8 cellular contexts compared by ENCODE assay signal in genomic region chr9:127715443-127716337, GRCh38. TPM values are rescaled to one million over a fixed set of nuclear protein-coding genes. Genes with fewer than 3 reads are reported as not detected.
DNase-seq lines count a peak whose midpoint lies in the region; ATAC-seq and TF ChIP-seq lines count a peak whose summit lies in the region.

A gene with protein sequence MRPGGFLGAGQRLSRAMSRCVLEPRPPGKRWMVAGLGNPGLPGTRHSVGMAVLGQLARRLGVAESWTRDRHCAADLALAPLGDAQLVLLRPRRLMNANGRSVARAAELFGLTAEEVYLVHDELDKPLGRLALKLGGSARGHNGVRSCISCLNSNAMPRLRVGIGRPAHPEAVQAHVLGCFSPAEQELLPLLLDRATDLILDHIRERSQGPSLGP (minus strand): TSS chr9:127715663. CDS start chr9:127715639, 24 bp downstream.
A gene with protein sequence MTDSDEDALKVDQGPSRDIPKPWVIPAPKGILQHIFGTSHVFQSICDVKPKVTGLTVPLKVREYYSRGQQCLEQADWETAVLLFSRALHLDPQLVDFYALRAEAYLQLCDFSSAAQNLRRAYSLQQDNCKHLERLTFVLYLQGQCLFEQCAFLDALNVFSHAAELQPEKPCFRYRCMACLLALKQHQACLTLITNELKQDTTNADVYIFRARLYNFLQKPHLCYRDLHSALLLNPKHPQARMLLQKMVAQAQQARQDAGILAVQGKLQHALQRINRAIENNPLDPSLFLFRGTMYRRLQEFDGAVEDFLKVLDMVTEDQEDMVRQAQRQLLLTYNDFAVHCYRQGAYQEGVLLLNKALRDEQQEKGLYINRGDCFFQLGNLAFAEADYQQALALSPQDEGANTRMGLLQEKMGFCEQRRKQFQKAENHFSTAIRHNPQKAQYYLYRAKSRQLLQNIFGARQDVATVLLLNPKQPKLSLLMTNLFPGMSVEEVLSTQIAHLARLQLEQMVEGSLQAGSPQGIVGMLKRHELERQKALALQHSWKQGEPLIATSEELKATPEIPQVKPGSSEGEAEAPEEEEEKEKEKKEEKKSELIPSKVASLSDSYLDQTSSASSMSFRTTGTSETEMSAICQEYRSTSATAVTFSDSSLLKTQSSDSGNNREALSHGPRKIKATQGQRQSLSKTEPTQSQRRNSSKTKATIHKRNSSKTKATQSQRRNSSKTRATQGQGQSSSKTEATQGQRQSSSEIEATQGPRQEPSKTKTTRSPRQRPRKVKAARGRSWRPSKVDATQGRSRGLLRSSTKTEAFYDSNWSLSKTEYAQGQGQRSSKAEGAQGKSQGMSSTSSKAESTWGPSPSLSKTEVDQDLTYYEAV (plus strand): TSS chr9:127716079. CDS start chr9:127716146, 67 bp downstream.

- peak within 1 kb of the TSS; percentile 71 to 72 for H3K27ac ChIP-seq in liver (ENCODE audit: low read depth in 1 of 2, low read length in 2 of 2)

- H3K27me3 ChIP-seq in liver (ENCODE audit: control insufficient read depth in 4 of 4, insufficient read depth in 4 of 4, low read length in 3 of 4), result no peaks in the 10 kb centered on the region

- peak; percentile 95 for ATAC-seq in GM19438 (IDR thresholded peaks at IDR 0.05; ENCODE audit: low read depth, unreplicated experiment)
- peak; percentile 86 for ATAC-seq in HG03571 (IDR thresholded peaks at IDR 0.05; ENCODE audit: unreplicated experiment)

- no peaks in the 10 kb centered on the region for H3K36me3 ChIP-seq in liver (ENCODE audit: control insufficient read depth in 4 of 4, insufficient read depth in 3 of 4, low read depth in 1 of 4, low read length in 3 of 4)

- peak within 1 kb of the TSS; percentile 1 to 16 for H3K9ac ChIP-seq in liver (ENCODE audit: low read depth in 1 of 2, low read length in 2 of 2)

- peaks cover 4 to 12% (median 8%) of the 10 kb centered on the region in 4 donors for H3K4me1 ChIP-seq in liver (ENCODE audit: control insufficient read depth in 4 of 4, insufficient read depth in 4 of 4, low read length in 3 of 4)

- H3K9me3 ChIP-seq in liver (ENCODE audit: control insufficient read depth in 4 of 4, low read length in 3 of 4), result no peaks in the 10 kb centered on the region

- WGBS in liver, result 8% methylated on average over 65 of the region's 65 CpGs

- peak within 1 kb of the TSS; percentile 71 to 86 (median 78) for H3K4me3 ChIP-seq in liver (ENCODE audit: low read depth in 1 of 3, low read length in 3 of 3)

- DNase-seq in CD1c-positive myeloid dendritic cell (ENCODE audit: extremely low spot score) (peak; percentile 98), NCI-H774 (lab: John Stamatoyannopoulos, UW) (peak; percentile 97), dermis microvascular lymphatic vessel endothelial cell (ENCODE audit: low read depth in 2 of 2) (peak; percentile 85 to 96)
- peak; percentile 98 to 99 for DNase-seq in activated CD4-positive, alpha-beta T cell treated with anti-CD3 and anti-CD28 coated beads, Interleukin-2, amount 50 U/mL, for 48 hours
- peak; percentile 98 for DNase-seq in stimulated activated CD4-positive, alpha-beta T cell treated with anti-CD3 and anti-CD28 coated beads, Interleukin-4, amount 100 ng/mL, for 1 hour

- TF ChIP-seq RAD21 in liver (IDR thresholded peaks at IDR 0.05), result no peak

- TF ChIP-seq CTCF in liver (IDR thresholded peaks at IDR 0.05; ENCODE audit: low read depth, low read length, missing input control), result no peak

TF ChIP-seq in liver, 16 proteins besides CTCF, POLR2A, EP300 and RAD21:
- peak; percentile 100 for TF ChIP-seq YY1 (IDR thresholded peaks at IDR 0.05)
- no peak for TF ChIP-seq NR2F2 (IDR thresholded peaks at IDR 0.05)
- no peak for TF ChIP-seq MAX (IDR thresholded peaks at IDR 0.05)
- no peak for TF ChIP-seq FOXA1 (IDR thresholded peaks at IDR 0.05)
- no peak for TF ChIP-seq HNF4A (conservative IDR thresholded peaks at IDR 0.05)
- no peak for TF ChIP-seq RXRA (IDR thresholded peaks at IDR 0.05)
- TF ChIP-seq GABPA (IDR thresholded peaks at IDR 0.05 in 1 of 2, conservative IDR thresholded peaks at IDR 0.05 in 1 of 2), result peak in 1 of 2 donors; percentile 79
- TF ChIP-seq SP1 (IDR thresholded peaks at IDR 0.05), result peak; percentile 76
- TF ChIP-seq HNF4G (IDR thresholded peaks at IDR 0.05), result no peak
- no peak for TF ChIP-seq EGR1 (IDR thresholded peaks at IDR 0.05; ENCODE audit: low read depth in 2 of 2)
- TF ChIP-seq TAF1 (conservative IDR thresholded peaks at IDR 0.05), result no peak
- no peak for TF ChIP-seq FOXA2 (IDR thresholded peaks at IDR 0.05)
- no peak for TF ChIP-seq JUND (IDR thresholded peaks at IDR 0.05)
- TF ChIP-seq, protein P1, sequence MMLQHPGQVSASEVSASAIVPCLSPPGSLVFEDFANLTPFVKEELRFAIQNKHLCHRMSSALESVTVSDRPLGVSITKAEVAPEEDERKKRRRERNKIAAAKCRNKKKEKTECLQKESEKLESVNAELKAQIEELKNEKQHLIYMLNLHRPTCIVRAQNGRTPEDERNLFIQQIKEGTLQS (IDR thresholded peaks at IDR 0.05), result no peak
- TF ChIP-seq, protein P2, sequence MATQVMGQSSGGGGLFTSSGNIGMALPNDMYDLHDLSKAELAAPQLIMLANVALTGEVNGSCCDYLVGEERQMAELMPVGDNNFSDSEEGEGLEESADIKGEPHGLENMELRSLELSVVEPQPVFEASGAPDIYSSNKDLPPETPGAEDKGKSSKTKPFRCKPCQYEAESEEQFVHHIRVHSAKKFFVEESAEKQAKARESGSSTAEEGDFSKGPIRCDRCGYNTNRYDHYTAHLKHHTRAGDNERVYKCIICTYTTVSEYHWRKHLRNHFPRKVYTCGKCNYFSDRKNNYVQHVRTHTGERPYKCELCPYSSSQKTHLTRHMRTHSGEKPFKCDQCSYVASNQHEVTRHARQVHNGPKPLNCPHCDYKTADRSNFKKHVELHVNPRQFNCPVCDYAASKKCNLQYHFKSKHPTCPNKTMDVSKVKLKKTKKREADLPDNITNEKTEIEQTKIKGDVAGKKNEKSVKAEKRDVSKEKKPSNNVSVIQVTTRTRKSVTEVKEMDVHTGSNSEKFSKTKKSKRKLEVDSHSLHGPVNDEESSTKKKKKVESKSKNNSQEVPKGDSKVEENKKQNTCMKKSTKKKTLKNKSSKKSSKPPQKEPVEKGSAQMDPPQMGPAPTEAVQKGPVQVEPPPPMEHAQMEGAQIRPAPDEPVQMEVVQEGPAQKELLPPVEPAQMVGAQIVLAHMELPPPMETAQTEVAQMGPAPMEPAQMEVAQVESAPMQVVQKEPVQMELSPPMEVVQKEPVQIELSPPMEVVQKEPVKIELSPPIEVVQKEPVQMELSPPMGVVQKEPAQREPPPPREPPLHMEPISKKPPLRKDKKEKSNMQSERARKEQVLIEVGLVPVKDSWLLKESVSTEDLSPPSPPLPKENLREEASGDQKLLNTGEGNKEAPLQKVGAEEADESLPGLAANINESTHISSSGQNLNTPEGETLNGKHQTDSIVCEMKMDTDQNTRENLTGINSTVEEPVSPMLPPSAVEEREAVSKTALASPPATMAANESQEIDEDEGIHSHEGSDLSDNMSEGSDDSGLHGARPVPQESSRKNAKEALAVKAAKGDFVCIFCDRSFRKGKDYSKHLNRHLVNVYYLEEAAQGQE (IDR thresholded peaks at IDR 0.05), result peak; percentile 14
- TF ChIP-seq ZBTB33 (IDR thresholded peaks at IDR 0.05), result no peak

RNA-seq across cellular contexts. Expression of the first gene that starts in this region (rescaled TPM):
- total RNA-seq in dermis microvascular lymphatic vessel endothelial cell (20.6 and 23.2 TPM in 2 replicates), liver (1 to 10 TPM; 6.7 to 7.8 TPM)
- polyA plus RNA-seq in liver, result 10 to 100 TPM; 11.5 to 21.6 TPM

RNA-seq across cellular contexts. Expression of the second gene that starts in this region (rescaled TPM):
- total RNA-seq in dermis microvascular lymphatic vessel endothelial cell (not detected in 2 replicates), liver (under 1 TPM in 1 of 2 donors, not detected in 1; 0.08 TPM)
- under 1 TPM in 1 of 2 donors, not detected in 1; 0.02 TPM for polyA plus RNA-seq in liver

Comparison
In these comparisons a context has a peak if more than half of its experiments do, and no peak if none do; other contexts are left out.
1. Peak in every context shown above with its lines: DNase-seq, ATAC-seq, H3K4me3 ChIP-seq and H3K27ac ChIP-seq.